Comparison of ENCODE assay signal across 29 cellular contexts in the genomic region with DNA sequence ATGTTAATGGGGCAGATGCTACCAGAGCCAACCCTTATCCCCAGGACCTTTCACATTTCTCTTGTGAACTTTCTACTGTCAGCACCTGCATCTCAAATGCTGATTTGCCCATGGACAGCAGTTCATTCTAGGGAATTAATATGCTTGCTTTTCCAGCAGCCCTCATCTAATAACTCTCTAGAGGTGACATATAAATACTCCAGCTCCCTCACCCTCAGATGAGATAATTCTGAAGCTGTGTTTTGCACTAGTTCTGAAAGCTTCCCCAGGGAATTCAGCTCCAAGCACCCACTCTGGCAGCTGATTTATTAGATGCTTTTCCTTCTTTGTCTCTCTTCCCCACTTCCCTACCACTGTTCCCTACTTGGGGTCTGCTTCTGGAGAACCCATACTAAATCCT.
"Had no signal": no experiment of that assay in that cellular context is flagged by ENCODE, and none has a peak within 500 bp of the region (broad histone marks: within the 10 kb centered on the region; RNA-seq: fewer than 3 reads in every experiment).

No MANE protein-coding gene starts in this region.

- H3K4me3 ChIP-seq: cardiac muscle cell, MG63 had no signal

- H3K4me3 Mint-ChIP-seq: activated CD4-positive, alpha-beta memory T cell treated with anti-CD3 and anti-CD28 coated beads, Interleukin-2, amount 10 ng/mL, durations not matched to agents 7 days and 5 days; activated CD4-positive, alpha-beta T cell treated with anti-CD3 and anti-CD28 coated beads for 36 hours; activated naive CD4-positive, alpha-beta T cell treated with anti-CD3 and anti-CD28 coated beads for 36 hours; activated naive CD8-positive, alpha-beta T cell; activated T-helper 17 cell treated with anti-CD3 and anti-CD28 coated beads, Interleukin-2, amount 50 U/mL, for 72 hours had no signal

- H3K9me3 ChIP-seq: MG63 had no signal

- H3K36me3 ChIP-seq: brain microvascular endothelial cell, cardiac muscle cell, MG63 had no signal

- DNase-seq: activated CD4-positive, alpha-beta memory T cell treated with anti-CD3 and anti-CD28 coated beads, Interleukin-2, amount 10 ng/mL, durations not matched to agents 7 days and 5 days; activated CD4-positive, alpha-beta T cell treated with anti-CD3 and anti-CD28 coated beads for 36 hours; activated CD4-positive, alpha-beta T cell treated with anti-CD3 and anti-CD28 coated beads, Interleukin-2, amount 50 U/mL, for 1 hour; activated CD4-positive, CD25-positive, alpha-beta regulatory T cell; activated gamma-delta T cell; activated naive CD4-positive, alpha-beta T cell treated with anti-CD3 and anti-CD28 coated beads for 36 hours; activated T-cell treated with anti-CD3 and anti-CD28 coated beads for 4 hours; activated T-cell treated with anti-CD3 and anti-CD28 coated beads, Interleukin-2, amount 50 U/mL, for 48 hours; brain microvascular endothelial cell; MG63; MV-4-11; NCI-H1092 treated with DMSO at 0.1 percent for 48 hours; NCI-H1417 treated with DMSO at 0.1 percent for 48 hours; NCI-H1694; NCI-H2029 treated with DMSO at 0.1 percent for 48 hours; NCI-H2171; NCI-H2227 treated with DMSO at 0.1 percent for 48 hours; NCI-H446 treated with DMSO at 0.1 percent for 48 hours; NCI-H524 treated with DMSO at 0.1 percent for 48 hours; NCI-H774; NK-92 treated with Interleukin-12 subunit alpha and Interleukin-12 subunit beta, amount 100 ng/mL, for 24 hours; OCI-M1; RPMI8226; SHP77 had no signal

- ATAC-seq: activated CD4-positive, alpha-beta T cell treated with anti-CD3 and anti-CD28 coated beads for 36 hours; activated T-helper 17 cell treated with anti-CD3 and anti-CD28 coated beads, Interleukin-2, amount 50 U/mL, for 72 hours; Panc1 had no signal

- H3K27me3 Mint-ChIP-seq: activated CD4-positive, alpha-beta T cell treated with anti-CD3 and anti-CD28 coated beads for 36 hours; activated naive CD8-positive, alpha-beta T cell; activated T-helper 17 cell treated with anti-CD3 and anti-CD28 coated beads, Interleukin-2, amount 50 U/mL, for 72 hours had no signal

- H3K9me3 Mint-ChIP-seq: activated CD4-positive, alpha-beta memory T cell treated with anti-CD3 and anti-CD28 coated beads, Interleukin-2, amount 10 ng/mL, durations not matched to agents 7 days and 5 days; activated naive CD4-positive, alpha-beta T cell treated with anti-CD3 and anti-CD28 coated beads for 36 hours; activated T-helper 17 cell treated with anti-CD3 and anti-CD28 coated beads, Interleukin-2, amount 50 U/mL, for 72 hours had no signal

- H3K27me3 ChIP-seq: brain microvascular endothelial cell, cardiac muscle cell, MG63 had no signal

- H3K27ac Mint-ChIP-seq: activated CD4-positive, alpha-beta memory T cell treated with anti-CD3 and anti-CD28 coated beads, Interleukin-2, amount 10 ng/mL, durations not matched to agents 7 days and 5 days; activated CD4-positive, alpha-beta T cell treated with anti-CD3 and anti-CD28 coated beads for 36 hours; activated naive CD4-positive, alpha-beta T cell treated with anti-CD3 and anti-CD28 coated beads for 36 hours; activated naive CD8-positive, alpha-beta T cell; activated T-helper 17 cell treated with anti-CD3 and anti-CD28 coated beads, Interleukin-2, amount 50 U/mL, for 72 hours had no signal

- H3K27ac ChIP-seq: brain microvascular endothelial cell, cardiac muscle cell, VCaP had no signal

- H3K36me3 Mint-ChIP-seq: activated naive CD8-positive, alpha-beta T cell had no signal
